In the genomic region with DNA sequence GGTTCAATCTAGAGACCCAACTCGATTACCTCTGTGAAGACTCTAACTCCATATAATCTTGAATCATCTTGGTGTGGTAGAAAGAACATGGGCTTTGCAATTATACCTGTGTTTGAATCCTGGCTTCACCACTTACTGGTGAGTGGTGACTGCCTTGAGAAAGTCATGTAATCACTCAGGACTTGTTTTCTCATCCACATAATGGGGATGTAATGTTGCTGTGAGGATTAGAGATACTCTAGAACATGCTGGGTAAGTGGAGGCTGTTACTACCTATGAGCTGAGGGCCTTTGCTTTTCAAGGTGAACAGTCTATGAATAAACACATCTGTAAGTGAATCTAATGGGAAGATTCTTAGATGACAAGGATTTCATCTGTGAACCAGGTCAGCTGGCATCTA, we compare ENCODE assay signal across 17 cellular contexts. TPM values are rescaled to one million over a fixed set of nuclear protein-coding genes. Genes with fewer than 3 reads are reported as not detected.
A peak's percentile ranks its signal among the peaks of the same experiment; 100 is the strongest.
DNase-seq lines count a peak whose midpoint lies in the region; ATAC-seq and TF ChIP-seq lines count a peak whose summit lies in the region.
"Had no signal": no experiment of that assay in that cellular context is flagged by ENCODE, and none has a peak within 500 bp of the region (broad histone marks: within the 10 kb centered on the region; RNA-seq: fewer than 3 reads in every experiment).

No MANE protein-coding gene starts in this region.

- no peak for TF ChIP-seq POLR2A in gastrocnemius medialis (IDR thresholded peaks at IDR 0.05)

- H3K27me3 Mint-ChIP-seq in activated CD4-positive, alpha-beta T cell treated with anti-CD3 and anti-CD28 coated beads, Interleukin-2, amount 10 ng/mL, durations not matched to agents 24 days and 14 days, result peaks cover 3% of the 10 kb centered on the region
- no peaks in the 10 kb centered on the region for H3K27me3 Mint-ChIP-seq in memory B cell

- ATAC-seq in memory B cell (ENCODE audit: low read depth), result no peak
- ATAC-seq in gastrocnemius medialis, result no peak
- ATAC-seq in GM21786 (IDR thresholded peaks at IDR 0.05; ENCODE audit: unreplicated experiment), result no peak
- no peak for ATAC-seq in HG02884 (IDR thresholded peaks at IDR 0.05; ENCODE audit: unreplicated experiment)

- peaks cover 4% of the 10 kb centered on the region for H3K9me3 Mint-ChIP-seq in activated CD4-positive, alpha-beta T cell treated with anti-CD3 and anti-CD28 coated beads, Interleukin-2, amount 10 ng/mL, durations not matched to agents 24 days and 14 days
- H3K9me3 Mint-ChIP-seq in memory B cell, result no peaks in the 10 kb centered on the region

- no peak overlapping the region for H3K4me3 ChIP-seq in Loucy (ENCODE audit: low read length, poor library complexity, severe bottlenecking)
- H3K4me3 ChIP-seq in gastrocnemius medialis, result no peak overlapping the region
- H3K4me3 ChIP-seq: MG63 had no signal

- peak overlapping the region in 3 of 4 donors; percentile 97 to 100 (median 99) for H3K27ac ChIP-seq in gastrocnemius medialis

- peak overlapping the region; percentile 96 for H3K9ac ChIP-seq in Loucy (ENCODE audit: low read depth, low read length, poor library complexity, severe bottlenecking)

- peaks cover 9% of the 10 kb centered on the region for H4K20me1 ChIP-seq in Loucy (ENCODE audit: insufficient read depth, low read length, poor library complexity, severe bottlenecking)

- H3K36me3 ChIP-seq in Loucy (ENCODE audit: insufficient read depth, low read length), result no peaks in the 10 kb centered on the region
- no peaks in the 10 kb centered on the region for H3K36me3 ChIP-seq in gastrocnemius medialis
- H3K36me3 ChIP-seq: MG63 had no signal

- H3K4me3 Mint-ChIP-seq in activated CD4-positive, alpha-beta T cell treated with anti-CD3 and anti-CD28 coated beads, Interleukin-2, amount 10 ng/mL, durations not matched to agents 24 days and 14 days, result peak overlapping the region; percentile 26
- H3K4me3 Mint-ChIP-seq in memory B cell, result no peak overlapping the region

- no peaks in the 10 kb centered on the region for H3K9me3 ChIP-seq in Loucy (ENCODE audit: insufficient read depth, low read depth, low read length)
- no peaks in the 10 kb centered on the region for H3K9me3 ChIP-seq in gastrocnemius medialis
- H3K9me3 ChIP-seq: MG63 had no signal

- in situ Hi-C loops in gastrocnemius medialis (cut with MboI; ENCODE audit: low sequenced_read_pairs in 4 of 4), result loop anchor here in 2 of 4 donors (10.0 to 25.0 kb wide), 2 partner anchors 89 to 102 kb away; a partner anchor contains a TSS

- no peaks in the 10 kb centered on the region for H3K9me2 ChIP-seq in Loucy (replicated peaks; ENCODE audit: low read depth, low read length)

- peaks cover 19% of the 10 kb centered on the region for H3K4me1 Mint-ChIP-seq in activated CD4-positive, alpha-beta T cell treated with anti-CD3 and anti-CD28 coated beads, Interleukin-2, amount 10 ng/mL, durations not matched to agents 24 days and 14 days
- peaks cover 10% of the 10 kb centered on the region for H3K4me1 Mint-ChIP-seq in memory B cell

- peak overlapping the region; percentile 96 for H3K4me2 ChIP-seq in Loucy (ENCODE audit: low read depth, low read length, poor library complexity, severe bottlenecking)

- peaks cover 38% of the 10 kb centered on the region for H3K4me1 ChIP-seq in Loucy (ENCODE audit: insufficient read depth, low read length, poor library complexity, severe bottlenecking)
- peaks cover 5 to 13% of the 10 kb centered on the region in 2 donors for H3K4me1 ChIP-seq in gastrocnemius medialis

- no peak overlapping the region for H2AFZ ChIP-seq in Loucy (ENCODE audit: low read length)

- peaks cover 9% of the 10 kb centered on the region for H3K36me3 Mint-ChIP-seq in activated CD4-positive, alpha-beta T cell treated with anti-CD3 and anti-CD28 coated beads, Interleukin-2, amount 10 ng/mL, durations not matched to agents 24 days and 14 days (ENCODE audit: low read depth)
- peaks cover 2% of the 10 kb centered on the region for H3K36me3 Mint-ChIP-seq in memory B cell

- intact Hi-C loops in activated CD4-positive, alpha-beta T cell treated with anti-CD3 and anti-CD28 coated beads, Interleukin-2, amount 10 ng/mL, durations not matched to agents 24 days and 14 days (cut with micrococcal nuclease), result no loop called here
- intact Hi-C loops in gastrocnemius medialis (cut with DNase I; ENCODE audit: low total_unique reads), result no loop called here

- H3K27me3 ChIP-seq in Loucy (ENCODE audit: insufficient read depth, low read length, poor library complexity, severe bottlenecking) (peaks cover 9% of the 10 kb centered on the region), gastrocnemius medialis (no peaks in the 10 kb centered on the region)
- H3K27me3 ChIP-seq: MG63 had no signal

- TF ChIP-seq CTCF in Loucy (conservative IDR thresholded peaks at IDR 0.05; ENCODE audit: low read length) (no peak), gastrocnemius medialis (IDR thresholded peaks at IDR 0.05 in 4 of 5, conservative IDR thresholded peaks at IDR 0.05 in 1 of 5) (no peak), GM10266 (IDR thresholded peaks at IDR 0.05; ENCODE audit: control insufficient read depth, insufficient read depth, low read depth, missing control alignments) (no peak)

- H3F3A ChIP-seq in Loucy (ENCODE audit: low read depth), result peaks cover 7% of the 10 kb centered on the region; the same call in 1 of the 2 replicates

- peaks cover 42% of the 10 kb centered on the region for H3K79me2 ChIP-seq in Loucy (ENCODE audit: insufficient read depth, low read length)

- DNase-seq in activated CD4-positive, alpha-beta T cell treated with anti-CD3 and anti-CD28 coated beads, Interleukin-2, amount 10 ng/mL, durations not matched to agents 24 days and 14 days, result no peak
- DNase-seq in activated CD4-positive, alpha-beta T cell treated with anti-CD3 and anti-CD28 coated beads for 48 hours, result no peak
- no peak for DNase-seq in memory B cell (ENCODE audit: low spot score in 2 of 2)
- DNase-seq in gastrocnemius medialis, result no peak
- DNase-seq in GM10266 (ENCODE audit: extremely low spot score), result no peak
- DNase-seq: C1 segment of cervical spinal cord, DMS53, HCEC 1CT, MG63, NCI-H1092 treated with DMSO at 0.1 percent for 48 hours, NCI-H1694, NCI-H2107, NCI-H345, NCI-H526 treated with DMSO at 0.1 percent for 48 hours had no signal

- no peak overlapping the region for H3K27ac Mint-ChIP-seq in activated CD4-positive, alpha-beta T cell treated with anti-CD3 and anti-CD28 coated beads, Interleukin-2, amount 10 ng/mL, durations not matched to agents 24 days and 14 days
- peak overlapping the region; percentile 100 for H3K27ac Mint-ChIP-seq in memory B cell

RNA-seq across cellular contexts. Expression of a gene that starts 2.6 kb away (rescaled TPM):
- total RNA-seq in activated CD4-positive, alpha-beta T cell treated with anti-CD3 and anti-CD28 coated beads, Interleukin-2, amount 10 ng/mL, durations not matched to agents 24 days and 14 days, result 60.9 and 64.9 TPM in 2 replicates
- total RNA-seq in gastrocnemius medialis, result 100 to 1,000 TPM in 2 of 4 donors, 10 to 100 TPM in 2; 81.0 to 115 (median 95.3) TPM
